Comparison of ENCODE assay signal across 1 cellular context in genomic region chr14:75457024-75457390, GRCh38.
TF ChIP-seq lines count a peak whose summit lies in the region.

No MANE protein-coding gene starts in this region.

TF ChIP-seq in GM23338, 12 proteins besides CTCF, POLR2A, EP300 and RAD21:
- TF ChIP-seq ETS1 (IDR thresholded peaks at IDR 0.05) (no peak), NANOG (IDR thresholded peaks at IDR 0.05; ENCODE audit: borderline replicate concordance) (no peak), ZNF114 (CRISPR knock-in tag; IDR thresholded peaks at IDR 0.05) (no peak), REST (IDR thresholded peaks at IDR 0.05; ENCODE audit: unreplicated experiment) (no peak), POLR2AphosphoS5 (IDR thresholded peaks at IDR 0.05; ENCODE audit: low read depth) (no peak), EZH2 (IDR thresholded peaks at IDR 0.05; ENCODE audit: low read depth, unreplicated experiment) (no peak), EZH2phosphoT487 (IDR thresholded peaks at IDR 0.05; ENCODE audit: unreplicated experiment) (no peak), CREB1 (CRISPR knock-in tag; IDR thresholded peaks at IDR 0.05; ENCODE audit: low read depth) (no peak), ZNF462 (CRISPR knock-in tag; IDR thresholded peaks at IDR 0.05) (no peak), JUNB (IDR thresholded peaks at IDR 0.05; ENCODE audit: unreplicated experiment) (no peak), STAT1 (IDR thresholded peaks at IDR 0.05; ENCODE audit: unreplicated experiment) (no peak)
